24 cellular contexts compared by ENCODE assay signal in the genomic region with DNA sequence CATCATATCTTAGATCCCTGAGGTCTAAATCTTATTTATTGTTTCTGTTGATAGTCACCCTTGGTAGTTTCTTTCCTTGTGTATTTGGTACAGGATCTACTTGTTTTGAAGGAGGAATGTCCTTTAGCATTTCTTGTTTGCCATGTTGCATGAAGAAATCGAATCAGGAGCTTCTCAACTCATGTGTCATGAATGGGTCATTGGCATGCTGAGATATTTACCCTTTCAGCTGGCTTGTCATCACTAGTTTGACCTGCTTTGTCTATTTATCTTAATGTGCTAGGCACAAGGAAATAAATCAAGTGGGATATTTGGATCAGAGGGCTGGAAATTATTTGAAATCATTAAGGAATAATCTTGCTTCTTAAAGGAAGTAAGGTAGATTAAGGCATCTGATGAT. TPM values are rescaled to one million over a fixed set of nuclear protein-coding genes. Genes with fewer than 3 reads are reported as not detected.
A peak's percentile ranks its signal among the peaks of the same experiment; 100 is the strongest.
DNase-seq lines count a peak whose midpoint lies in the region; ATAC-seq and TF ChIP-seq lines count a peak whose summit lies in the region.
"Had no signal": no experiment of that assay in that cellular context is flagged by ENCODE, and none has a peak within 500 bp of the region (broad histone marks: within the 10 kb centered on the region; RNA-seq: fewer than 3 reads in every experiment).

No MANE protein-coding gene starts in this region.

- ATAC-seq in HG02973 (IDR thresholded peaks at IDR 0.05; ENCODE audit: unreplicated experiment), result no peak

- WGBS in mammary epithelial cell (ENCODE audit: low coverage, missing lambda C conversion rate), result 0% methylated on average over 1 of the region's 1 CpG

- H3K4me1 ChIP-seq in breast epithelium (no peaks in the 10 kb centered on the region), mammary epithelial cell (ENCODE audit: insufficient read depth, low read length) (peaks cover 30% of the 10 kb centered on the region)

- no peak overlapping the region for H3K9ac ChIP-seq in mammary epithelial cell (ENCODE audit: insufficient read depth, low read length)
- H3K9ac ChIP-seq: GM23248 had no signal

- H3K27ac ChIP-seq in breast epithelium, result no peak overlapping the region
- H3K27ac ChIP-seq in mammary epithelial cell (ENCODE audit: insufficient read depth, low read depth, low read length), result peak overlapping the region; percentile 82
- H3K27ac ChIP-seq: 22Rv1, GM23248 had no signal

- in situ Hi-C loops in mammary epithelial cell (cut with MboI; ENCODE audit: low sequenced_read_pairs in 2 of 2), result no loop called here

- dilution Hi-C loops in mammary epithelial cell (cut with HindIII; ENCODE audit: low sequenced_read_pairs), result no loop called here

- peaks cover 24% of the 10 kb centered on the region for H3K36me3 Mint-ChIP-seq in MCF 10A (ENCODE audit: insufficient read depth, unreplicated experiment)

- H3K27me3 Mint-ChIP-seq in MCF 10A (ENCODE audit: insufficient read depth, unreplicated experiment), result no peaks in the 10 kb centered on the region

- H3K4me3 Mint-ChIP-seq in MCF 10A (ENCODE audit: unreplicated experiment), result no peak overlapping the region
- H3K4me3 Mint-ChIP-seq: CD14-positive monocyte had no signal

- peaks cover 23% of the 10 kb centered on the region for H3K4me1 Mint-ChIP-seq in MCF 10A (ENCODE audit: insufficient read depth, unreplicated experiment)

- DNase-seq in MCF 10A (ENCODE audit: unreplicated experiment) (no peak), breast epithelium (ENCODE audit: low spot score in 2 of 2) (no peak), mammary epithelial cell (peak; percentile 73), fibroblast of mammary gland (ENCODE audit: low read depth) (peak; percentile 34), HuH-7 (ENCODE audit: low spot score) (no peak), NCI-H524 treated with DMSO at 0.1 percent for 48 hours (lab: John Stamatoyannopoulos, UW) (no peak)
- no peak for DNase-seq in stimulated activated CD4-positive, alpha-beta T cell treated with anti-CD3 and anti-CD28 coated beads, Interleukin-15, amount 100 ng/mL, for 24 hours
- DNase-seq: AML-193, DMS 273 treated with DMSO at 0.1 percent for 48 hours, GF-D8, GM23248, HCEC 1CT, NCI-H1105, NCI-H1694, NCI-H2081 treated with DMSO at 0.1 percent for 48 hours, NCI-H774, OCI-M1 had no signal

- H3K9me3 ChIP-seq in breast epithelium, result no peaks in the 10 kb centered on the region
- no peaks in the 10 kb centered on the region for H3K9me3 ChIP-seq in mammary epithelial cell (replicated peaks; ENCODE audit: insufficient read depth, low read length)

- peak overlapping the region; percentile 12 for H3K27ac Mint-ChIP-seq in MCF 10A (ENCODE audit: low read depth, unreplicated experiment)
- H3K27ac Mint-ChIP-seq: CD14-positive monocyte had no signal

- POLR2A ChIA-PET in MCF 10A (lab: Yijun Ruan, JAX), result interaction anchor here (0.6 to 1.0 kb wide), 6 partner anchors 19 to 58 kb away, joined by 3 to 5 read pairs (median 3); a partner anchor contains a TSS

- no peaks in the 10 kb centered on the region for H3K79me2 ChIP-seq in mammary epithelial cell (ENCODE audit: insufficient read depth, low read length)

- no peak for TF ChIP-seq POLR2A in breast epithelium (IDR thresholded peaks at IDR 0.05)

- peak overlapping the region; percentile 15 for H3K4me2 ChIP-seq in mammary epithelial cell (ENCODE audit: insufficient read depth, low read depth, low read length)

- H2AFZ ChIP-seq in mammary epithelial cell (ENCODE audit: low read depth, low read length), result no peak overlapping the region
- H2AFZ ChIP-seq: GM23248 had no signal

- H3K27me3 ChIP-seq in breast epithelium (no peaks in the 10 kb centered on the region), mammary epithelial cell (ENCODE audit: insufficient read depth, low read length) (no peaks in the 10 kb centered on the region)

- H3K36me3 ChIP-seq in breast epithelium, result no peaks in the 10 kb centered on the region
- H3K36me3 ChIP-seq in mammary epithelial cell (ENCODE audit: insufficient read depth, low read length), result no peaks in the 10 kb centered on the region

- intact Hi-C loops in MCF 10A (cut with micrococcal nuclease), result no loop called here
- intact Hi-C loops in breast epithelium (cut with DNase I; ENCODE audit: low total_unique reads), result no loop called here
- intact Hi-C loops in mammary epithelial cell (cut with micrococcal nuclease), result no loop called here

- TF ChIP-seq CTCF in MCF 10A (IDR thresholded peaks at IDR 0.05; ENCODE audit: unreplicated experiment) (no peak), breast epithelium (IDR thresholded peaks at IDR 0.05) (no peak), mammary epithelial cell (conservative IDR thresholded peaks at IDR 0.05 in 1 of 2, IDR thresholded peaks at IDR 0.05 in 1 of 2; ENCODE audit: extremely low read depth in 1 of 2, insufficient read depth in 1 of 2, low read depth in 1 of 2, low read length in 2 of 2) (no peak), fibroblast of mammary gland (conservative IDR thresholded peaks at IDR 0.05; ENCODE audit: control insufficient read depth, insufficient read depth, low read depth, low read length) (no peak)

- H3K4me3 ChIP-seq in breast epithelium (no peak overlapping the region), mammary epithelial cell (replicated peaks in 1 of 3; ENCODE audit: insufficient read depth in 1 of 3, low read depth in 2 of 3, low read length in 3 of 3) (no peak overlapping the region), fibroblast of mammary gland (ENCODE audit: control insufficient read depth, low read depth, low read length) (no peak overlapping the region)
- H3K4me3 ChIP-seq: GM23248 had no signal

- BruUV-seq in MCF 10A (replicated peaks; lab: Mats Ljungman, UMichigan), result no TSS peak
- BruUV-seq in mammary epithelial cell (replicated peaks; lab: Mats Ljungman, UMichigan), result no TSS peak

- no peaks in the 10 kb centered on the region for H4K20me1 ChIP-seq in mammary epithelial cell (ENCODE audit: insufficient read depth, low read length)

- CTCF ChIA-PET in MCF 10A (lab: Yijun Ruan, JAX) (interaction anchor here (0.7 to 1.4 kb wide), 3 partner anchors 27 to 297 kb away, joined by 3 to 4 read pairs (median 3); no protein-coding TSS in a partner anchor), mammary epithelial cell (lab: Charles Lee; ENCODE audit: low non-redundant PET) (no interaction called here)

- H3K9me3 Mint-ChIP-seq in MCF 10A (ENCODE audit: unreplicated experiment), result no peaks in the 10 kb centered on the region

RNA-seq across cellular contexts. Expression of a gene that starts 23.8 kb away (rescaled TPM):
- 27.5 and 29.1 TPM in 2 replicates for total RNA-seq in MCF 10A (2022)
- 10 to 100 TPM; 21.6 to 23.7 (median 22.2) TPM for total RNA-seq in breast epithelium
- 10 to 100 TPM; 15.3 to 18.8 TPM for total RNA-seq in mammary epithelial cell
- polyA plus RNA-seq in mammary epithelial cell, result 16.2 TPM
- polyA minus RNA-seq in mammary epithelial cell, result 10.7 TPM

RNA-seq across cellular contexts. Expression of a gene that starts 32.0 kb away (rescaled TPM):
- total RNA-seq in MCF 10A (2022), result not detected in 2 replicates
- total RNA-seq in breast epithelium, result not detected
- not detected for total RNA-seq in mammary epithelial cell
- not detected for polyA plus RNA-seq in mammary epithelial cell
- polyA minus RNA-seq in mammary epithelial cell, result not detected
- total RNA-seq: Daoy, GM23248, LHCN-M2, NCI-H460, RPMI7951 had no signal
- polyA plus RNA-seq: CD14-positive monocyte, GM23248 had no signal

RNA-seq across cellular contexts. Expression of a gene that starts 45.9 kb away (rescaled TPM):
- total RNA-seq in MCF 10A (2022) (not detected in 2 replicates), breast epithelium (under 1 TPM in 2 of 3 donors, not detected in 1; 0.32 to 0.73 TPM), mammary epithelial cell (under 1 TPM; 0.17 to 0.33 TPM)
- 0.19 TPM for polyA plus RNA-seq in mammary epithelial cell
- not detected for polyA minus RNA-seq in mammary epithelial cell
- total RNA-seq: Daoy, GM23248, LHCN-M2, NCI-H460, RPMI7951 had no signal
- polyA plus RNA-seq: CD14-positive monocyte had no signal

RNA-seq across cellular contexts. Expression of a gene that starts 53.9 kb away (rescaled TPM):
- total RNA-seq in MCF 10A (2022) (0.40 and 0.81 TPM in 2 replicates), breast epithelium (10 to 100 TPM in 2 of 3 donors, 1 to 10 TPM in 1; 7.8 to 48.6 (median 24.9) TPM), mammary epithelial cell (under 1 TPM in 1 of 2 donors, not detected in 1; 0.33 TPM)
- 0.09 TPM for polyA plus RNA-seq in mammary epithelial cell
- 0.26 TPM for polyA minus RNA-seq in mammary epithelial cell
- total RNA-seq: Daoy, GM23248, LHCN-M2, RPMI7951 had no signal
- polyA plus RNA-seq: CD14-positive monocyte, GM23248 had no signal

Comparison
In these comparisons a context has a peak if more than half of its experiments do, and no peak if none do; other contexts are left out.
1. DNase-seq: peak in mammary epithelial cell (single experiment) and fibroblast of mammary gland (single experiment); none in MCF 10A (single experiment), breast epithelium (0 of 2), HuH-7 (single experiment), NCI-H524 treated with DMSO at 0.1 percent for 48 hours (single experiment) and stimulated activated CD4-positive, alpha-beta T cell treated with anti-CD3 and anti-CD28 coated beads, Interleukin-15, amount 100 ng/mL, for 24 hours (single experiment).